Comparison of ENCODE assay signal across 9 cellular contexts in the genomic region with DNA sequence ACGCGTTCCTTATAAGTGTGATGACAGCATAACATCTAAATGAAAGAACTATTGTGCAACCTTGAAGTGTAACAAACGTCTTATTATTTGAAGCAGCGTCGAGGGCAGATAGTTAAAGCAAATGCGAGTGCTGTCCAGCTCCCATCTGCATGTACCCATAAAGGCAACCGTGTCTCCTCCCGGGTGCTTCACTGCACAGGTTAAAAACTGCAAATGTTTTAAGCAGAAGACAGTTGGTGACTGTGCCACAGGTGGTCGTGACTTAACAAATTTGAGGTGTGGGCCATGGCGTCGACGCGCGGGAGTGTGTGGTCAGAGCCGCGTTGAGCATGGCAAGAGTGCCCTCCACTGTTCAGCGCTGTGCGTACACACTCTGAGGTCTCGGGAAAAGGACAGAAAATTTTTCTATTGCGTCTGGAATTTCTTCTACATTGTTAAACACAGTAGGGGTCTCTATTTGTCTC. TPM values are rescaled to one million over a fixed set of nuclear protein-coding genes. Genes with fewer than 3 reads are reported as not detected.
A peak's percentile ranks its signal among the peaks of the same experiment; 100 is the strongest.
DNase-seq lines count a peak whose midpoint lies in the region; ATAC-seq and TF ChIP-seq lines count a peak whose summit lies in the region.
"Had no signal": no experiment of that assay in that cellular context is flagged by ENCODE, and none has a peak within 500 bp of the region (broad histone marks: within the 10 kb centered on the region; RNA-seq: fewer than 3 reads in every experiment).

No MANE protein-coding gene starts in this region.

- peaks cover 52% of the 10 kb centered on the region for H3K79me2 ChIP-seq in mesendoderm (ENCODE audit: control insufficient read depth, insufficient read depth, low read length)

- no peak overlapping the region for H2BK5ac ChIP-seq in mesendoderm (ENCODE audit: low read length)

- H3K4me3 ChIP-seq in mesendoderm (ENCODE audit: low read length), result no peak overlapping the region
- H3K4me3 ChIP-seq in uterus, result no peak overlapping the region

- H3K9ac ChIP-seq in mesendoderm (ENCODE audit: low read length), result peak overlapping the region; percentile 14

- H2BK15ac ChIP-seq in mesendoderm (replicated peaks; ENCODE audit: low read depth), result no peak overlapping the region

- H3K56ac ChIP-seq in mesendoderm (ENCODE audit: low read length), result no peak overlapping the region

- H3K27ac Mint-ChIP-seq in brain, result peak overlapping the region in 2 of 5 experiments; percentile 42 to 87

- peak overlapping the region; percentile 50 to 86 (median 72) for H3K4me3 Mint-ChIP-seq in brain

- peak overlapping the region; percentile 4 for H3K18ac ChIP-seq in mesendoderm (ENCODE audit: low read length)

- H3K36me3 ChIP-seq in mesendoderm (ENCODE audit: control insufficient read depth, insufficient read depth, low read length), result no peaks in the 10 kb centered on the region
- no peaks in the 10 kb centered on the region for H3K36me3 ChIP-seq in uterus

- H3K27ac ChIP-seq in mesendoderm (ENCODE audit: low read depth, low read length) (no peak overlapping the region), uterus (no peak overlapping the region)

- H3K4me1 ChIP-seq in mesendoderm (ENCODE audit: control insufficient read depth, low read depth, low read length) (peaks cover 10% of the 10 kb centered on the region), uterus (peaks cover 0 to 2% of the 10 kb centered on the region in 2 donors)

- no CpG with 5 or more reads among the region's 20 CpGs for WGBS in mesendoderm (ENCODE audit: extremely low coverage, insufficient coverage, low lambda C conversion rate)

- H3K4ac ChIP-seq in mesendoderm (ENCODE audit: low read depth, low read length), result no peak overlapping the region

- H3K36me3 Mint-ChIP-seq in brain, result no peaks in the 10 kb centered on the region
- H3K36me3 Mint-ChIP-seq: IgD-negative memory B cell had no signal

- H2AK5ac ChIP-seq in mesendoderm (ENCODE audit: low read length), result no peak overlapping the region

- H3K4me1 Mint-ChIP-seq in brain, result peaks cover 77% of the 10 kb centered on the region

- in situ Hi-C loops in G401 (cut with HindIII; ENCODE audit: low sequenced_read_pairs), result no loop called here

- ATAC-seq in left colon, result no peak
- ATAC-seq in GM21360 (IDR thresholded peaks at IDR 0.05; ENCODE audit: unreplicated experiment), result no peak
- no peak for ATAC-seq in GM21390 (IDR thresholded peaks at IDR 0.05; ENCODE audit: unreplicated experiment)

- peaks cover 0 to 8% (median 0%) of the 10 kb centered on the region in 5 experiments for H3K9me3 Mint-ChIP-seq in brain
- H3K9me3 Mint-ChIP-seq: IgD-negative memory B cell had no signal

- intact Hi-C loops in left colon (cut with DNase I, micrococcal nuclease), result no loop called here
- intact Hi-C loops in uterus (cut with DNase I; ENCODE audit: low total_unique reads), result no loop called here

- no peaks in the 10 kb centered on the region for H3K27me3 ChIP-seq in mesendoderm (ENCODE audit: insufficient read depth, low read length, poor library complexity)
- peaks cover 0 to 65% of the 10 kb centered on the region in 2 donors for H3K27me3 ChIP-seq in uterus

- peak; percentile 90 to 98 for TF ChIP-seq CTCF in brain (conservative IDR thresholded peaks at IDR 0.05)
- TF ChIP-seq CTCF in uterus (IDR thresholded peaks at IDR 0.05), result no peak

- DNase-seq in G401 (ENCODE audit: low spot score) (peak; percentile 8), NCI-H1092 treated with DMSO at 0.1 percent for 48 hours (lab: John Stamatoyannopoulos, UW) (peak; percentile 84), mesendoderm (peak; percentile 75), left colon (no peak), uterus (no peak)

- TF ChIP-seq POLR2A in uterus (IDR thresholded peaks at IDR 0.05), result no peak

- no peak overlapping the region for H4K5ac ChIP-seq in mesendoderm (ENCODE audit: low read length)

- no peak overlapping the region for H4K8ac ChIP-seq in mesendoderm (ENCODE audit: low read depth, low read length)

- peaks cover 62% of the 10 kb centered on the region for H3K27me3 Mint-ChIP-seq in brain

- no peak overlapping the region for H2BK120ac ChIP-seq in mesendoderm (ENCODE audit: low read depth, low read length)

- peak overlapping the region; percentile 16 for H3K4me2 ChIP-seq in mesendoderm (ENCODE audit: low read length)

- no peak overlapping the region for H3K23ac ChIP-seq in mesendoderm (ENCODE audit: low read length)

- no peaks in the 10 kb centered on the region for H3K9me3 ChIP-seq in uterus

- H3K79me1 ChIP-seq in mesendoderm (ENCODE audit: low read length), result no peaks in the 10 kb centered on the region

RNA-seq across cellular contexts. Expression of a gene that starts 6.4 kb away (rescaled TPM):
- not detected in 2 replicates for total RNA-seq in G401 (2014; rRNA removed; shearing (Covaris generic))
- polyA plus RNA-seq in brain (ENCODE audit: insufficient read depth, low read depth, low replicate concordance), result 4.7 TPM
- 25.9 TPM for polyA plus RNA-seq in mesendoderm (2013, experiment 1 of 2)
- 27.2 TPM for polyA plus RNA-seq in mesendoderm (2013, experiment 2 of 2)
- total RNA-seq in left colon, result not detected
- total RNA-seq in uterus, result under 1 TPM in 1 of 4 donors, not detected in 3; 0.28 TPM
- polyA plus RNA-seq: IgD-negative memory B cell had no signal

Comparison
In these comparisons a context has a peak if more than half of its experiments do, and no peak if none do; other contexts are left out.
1. DNase-seq: peak in G401 (single experiment), NCI-H1092 treated with DMSO at 0.1 percent for 48 hours (single experiment) and mesendoderm (single experiment); none in left colon (0 of 2) and uterus (0 of 2).
2. CTCF ChIP-seq: peak in brain (2 of 2); none in uterus (0 of 4).